ENCODE assay signal across 8 cellular contexts in genomic region chr9:133125706-133126696, GRCh38. TPM values are rescaled to one million over a fixed set of nuclear protein-coding genes. Genes with fewer than 3 reads are reported as not detected.
DNase-seq lines count a peak whose midpoint lies in the region; ATAC-seq and TF ChIP-seq lines count a peak whose summit lies in the region.

No MANE protein-coding gene starts in this region.

- peak overlapping the region; percentile 30 for H3K4me3 Mint-ChIP-seq in activated T-helper 2 cell treated with anti-CD3 and anti-CD28 coated beads, Interferon-gamma antibody, Interleukin-2, Interleukin-4, amounts not matched to agents 10 μg/mL and 5 μg/mL and 100 μg/mL, durations not matched to agents 14 hours and 24 hours and 36 hours (ENCODE audit: low read depth)

- DNase-seq in AG04450 (ENCODE audit: low read depth, low spot score) = no peak
- no peak for DNase-seq in activated T-helper 2 cell treated with anti-CD3 and anti-CD28 coated beads, Interferon-gamma antibody, Interleukin-2, Interleukin-4, amounts not matched to agents 10 μg/mL and 5 μg/mL and 100 μg/mL, durations not matched to agents 14 hours and 24 hours and 36 hours (ENCODE audit: low spot score)
- peak; percentile 69 for DNase-seq in left kidney (ENCODE audit: low read depth, low spot score)
- peak in 1 of 2 donors; percentile 64 for DNase-seq in tibial artery
- no peak for DNase-seq in foreskin melanocyte

- CTCF ChIA-PET in AG04450 (lab: Charles Lee) = interaction anchor here (1.0 to 1.3 kb wide), 2 partner anchors 11 to 18 kb away, joined by 3 to 6 read pairs; no protein-coding TSS in a partner anchor

- TF ChIP-seq CTCF in AG04450 (IDR thresholded peaks at IDR 0.05; ENCODE audit: low read depth, low read length) = no peak
- no peak for TF ChIP-seq CTCF in tibial artery (IDR thresholded peaks at IDR 0.05)

- H3K27me3 ChIP-seq in AG04450 (ENCODE audit: control insufficient read depth, insufficient read depth, low read length) (no peaks in the 10 kb centered on the region), tibial artery (no peaks in the 10 kb centered on the region)

- POLR2A ChIA-PET in AG04450 (lab: Yijun Ruan, JAX) = interaction anchor here (0.5 to 0.9 kb wide), 3 partner anchors 8 to 63 kb away, joined by 3 to 4 read pairs (median 3); no protein-coding TSS in a partner anchor

- H3K4me1 ChIP-seq in tibial artery = peaks cover 0 to 62% (median 27%) of the 10 kb centered on the region in 4 donors

- H3K4me3 ChIP-seq in AG04450 (ENCODE audit: low read depth, low read length) (peak overlapping the region; percentile 33), tibial artery (peak overlapping the region; percentile 30 to 50)

- H3K27ac ChIP-seq in AG04450 (ENCODE audit: low read depth, low read length) (no peak overlapping the region), tibial artery (peak overlapping the region; percentile 61 to 63)

- ATAC-seq in GM21423 (IDR thresholded peaks at IDR 0.05; ENCODE audit: unreplicated experiment) (peak; percentile 33), GM21526 (IDR thresholded peaks at IDR 0.05; ENCODE audit: low FRiP score, unreplicated experiment) (no peak), GM19397 (IDR thresholded peaks at IDR 0.05; ENCODE audit: unreplicated experiment) (no peak)

- H3K36me3 ChIP-seq in tibial artery = no peaks in the 10 kb centered on the region

- H3K36me3 Mint-ChIP-seq in activated T-helper 2 cell treated with anti-CD3 and anti-CD28 coated beads, Interferon-gamma antibody, Interleukin-2, Interleukin-4, amounts not matched to agents 10 μg/mL and 5 μg/mL and 100 μg/mL, durations not matched to agents 14 hours and 24 hours and 36 hours (ENCODE audit: low read depth) = peaks cover 16% of the 10 kb centered on the region

- intact Hi-C loops in activated T-helper 2 cell treated with anti-CD3 and anti-CD28 coated beads, Interferon-gamma antibody, Interleukin-2, Interleukin-4, amounts not matched to agents 10 μg/mL and 5 μg/mL and 100 μg/mL, durations not matched to agents 14 hours and 24 hours and 36 hours (cut with micrococcal nuclease) = no loop called here
- intact Hi-C loops in tibial artery (cut with DNase I; ENCODE audit: low total_unique reads) = no loop called here

- H3K4me1 Mint-ChIP-seq in activated T-helper 2 cell treated with anti-CD3 and anti-CD28 coated beads, Interferon-gamma antibody, Interleukin-2, Interleukin-4, amounts not matched to agents 10 μg/mL and 5 μg/mL and 100 μg/mL, durations not matched to agents 14 hours and 24 hours and 36 hours (ENCODE audit: low read depth) = peaks cover 40% of the 10 kb centered on the region

- H3K9me3 ChIP-seq in AG04450 (ENCODE audit: control insufficient read depth, insufficient read depth, low read length) = no peaks in the 10 kb centered on the region
- H3K9me3 ChIP-seq in tibial artery = no peaks in the 10 kb centered on the region

- H3K27me3 Mint-ChIP-seq in activated T-helper 2 cell treated with anti-CD3 and anti-CD28 coated beads, Interferon-gamma antibody, Interleukin-2, Interleukin-4, amounts not matched to agents 10 μg/mL and 5 μg/mL and 100 μg/mL, durations not matched to agents 14 hours and 24 hours and 36 hours (ENCODE audit: low read depth) = no peaks in the 10 kb centered on the region

- H3K27ac Mint-ChIP-seq in activated T-helper 2 cell treated with anti-CD3 and anti-CD28 coated beads, Interferon-gamma antibody, Interleukin-2, Interleukin-4, amounts not matched to agents 10 μg/mL and 5 μg/mL and 100 μg/mL, durations not matched to agents 14 hours and 24 hours and 36 hours = peak overlapping the region; percentile 79

- no peaks in the 10 kb centered on the region for H3K9me3 Mint-ChIP-seq in activated T-helper 2 cell treated with anti-CD3 and anti-CD28 coated beads, Interferon-gamma antibody, Interleukin-2, Interleukin-4, amounts not matched to agents 10 μg/mL and 5 μg/mL and 100 μg/mL, durations not matched to agents 14 hours and 24 hours and 36 hours

RNA-seq across cellular contexts. Expression of gene RALGDS, which starts 5.0 kb away (rescaled TPM):
- 19.1 and 25.4 TPM in 2 replicates for polyA plus RNA-seq in AG04450 (2011; rRNA removed)
- polyA minus RNA-seq in AG04450 (2011; rRNA and poly(A)+ RNA removed) = 11.2 and 13.1 TPM in 2 replicates
- total RNA-seq in activated T-helper 2 cell treated with anti-CD3 and anti-CD28 coated beads, Interferon-gamma antibody, Interleukin-2, Interleukin-4, amounts not matched to agents 10 μg/mL and 5 μg/mL and 100 μg/mL, durations not matched to agents 14 hours and 24 hours and 36 hours = 78.8 and 85.8 TPM in 2 replicates

RNA-seq across cellular contexts. Expression of gene GBGT1, which starts 37.7 kb away (rescaled TPM):
- polyA plus RNA-seq in AG04450 (2011; rRNA removed) = 3.5 TPM in 2 replicates
- 6.2 and 6.4 TPM in 2 replicates for polyA minus RNA-seq in AG04450 (2011; rRNA and poly(A)+ RNA removed)
- 6.8 and 7.4 TPM in 2 replicates for total RNA-seq in activated T-helper 2 cell treated with anti-CD3 and anti-CD28 coated beads, Interferon-gamma antibody, Interleukin-2, Interleukin-4, amounts not matched to agents 10 μg/mL and 5 μg/mL and 100 μg/mL, durations not matched to agents 14 hours and 24 hours and 36 hours
